In the genomic region with DNA sequence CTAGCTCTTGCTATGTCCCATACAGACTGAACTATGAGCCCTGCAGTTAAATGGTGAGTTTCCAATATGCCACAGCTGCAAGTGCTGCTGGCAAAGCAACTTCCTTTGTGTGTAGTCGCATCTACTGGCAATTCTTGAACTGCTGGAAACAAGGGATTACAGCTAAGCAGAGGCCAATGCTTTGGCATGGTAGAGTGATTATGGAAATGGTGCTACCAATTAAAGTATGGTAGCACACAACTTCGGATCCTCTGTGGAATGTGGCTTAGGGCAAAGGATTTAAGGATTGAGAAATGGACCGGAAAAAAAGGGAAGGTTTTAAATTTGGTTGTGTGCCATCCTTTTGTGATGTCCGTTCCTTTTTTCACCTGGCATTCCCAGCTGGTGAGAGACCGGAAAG, we compare ENCODE assay signal across 22 cellular contexts.
DNase-seq lines count a peak whose midpoint lies in the region; ATAC-seq and TF ChIP-seq lines count a peak whose summit lies in the region.
"Had no signal": no experiment of that assay in that cellular context is flagged by ENCODE, and none has a peak within 500 bp of the region (broad histone marks: within the 10 kb centered on the region; RNA-seq: fewer than 3 reads in every experiment).

No MANE protein-coding gene starts in this region.

- H3K4me2 ChIP-seq in IMR-90 (ENCODE audit: low read depth, low read length) (no peak overlapping the region), neural progenitor cell (peak overlapping the region; percentile 53)

- no peak for TF ChIP-seq POLR2A in IMR-90 (IDR thresholded peaks at IDR 0.05; ENCODE audit: low read depth, low read length)

- ATAC-seq in IMR-90 (ENCODE audit: low read depth) (no peak), GM18517 (IDR thresholded peaks at IDR 0.05; ENCODE audit: unreplicated experiment) (no peak)
- ATAC-seq in activated CD8-positive, alpha-beta T cell treated with anti-CD3 and anti-CD28 coated beads for 36 hours = no peak
- ATAC-seq: HCT116, T-cell had no signal

- H3K14ac ChIP-seq in IMR-90 (replicated peaks; ENCODE audit: low read depth, low read length) = no peak overlapping the region

- no peak overlapping the region for H3K4me3 Mint-ChIP-seq in neural progenitor cell
- H3K4me3 Mint-ChIP-seq in activated CD8-positive, alpha-beta T cell treated with anti-CD3 and anti-CD28 coated beads for 36 hours = no peak overlapping the region
- H3K4me3 Mint-ChIP-seq: CD14-positive monocyte; CD8-positive, alpha-beta memory T cell; IgD-negative memory B cell; T-cell had no signal

- dilution Hi-C loops in IMR-90 (cut with HindIII; ENCODE audit: low sequenced_read_pairs, unreplicated experiment) = no loop called here

- H3K36me3 ChIP-seq in IMR-90 (ENCODE audit: control insufficient read depth, insufficient read depth, low read length) (no peaks in the 10 kb centered on the region), neural progenitor cell (no peaks in the 10 kb centered on the region)
- no peaks in the 10 kb centered on the region for H3K36me3 ChIP-seq in effector memory CD4-positive, alpha-beta T cell (ENCODE audit: control insufficient read depth, insufficient read depth, low read length)
- H3K36me3 ChIP-seq: BE2C, SJSA1 had no signal

- H3K79me1 ChIP-seq in IMR-90 (ENCODE audit: low read depth in 1 of 2, low read length in 2 of 2) = no peaks in the 10 kb centered on the region

- no peak overlapping the region for H2BK120ac ChIP-seq in IMR-90 (ENCODE audit: low read depth, low read length)

- no peak overlapping the region for H2BK5ac ChIP-seq in IMR-90 (ENCODE audit: low read depth, low read length, poor library complexity, severe bottlenecking)

- intact Hi-C loops in IMR-90 (cut with micrococcal nuclease) = no loop called here
- intact Hi-C loops in activated CD8-positive, alpha-beta T cell treated with anti-CD3 and anti-CD28 coated beads for 36 hours (cut with micrococcal nuclease) = no loop called here

- H4K20me1 ChIP-seq in IMR-90 (ENCODE audit: insufficient read depth, low read length) (no peaks in the 10 kb centered on the region), neural progenitor cell (ENCODE audit: low read depth) (no peaks in the 10 kb centered on the region)

- no peak overlapping the region for H3K4ac ChIP-seq in IMR-90 (ENCODE audit: low read depth, low read length)

- H3K27me3 Mint-ChIP-seq in neural progenitor cell (ENCODE audit: insufficient read depth, low read depth) = no peaks in the 10 kb centered on the region
- H3K27me3 Mint-ChIP-seq in activated CD8-positive, alpha-beta T cell treated with anti-CD3 and anti-CD28 coated beads for 36 hours = no peaks in the 10 kb centered on the region
- H3K27me3 Mint-ChIP-seq: CD8-positive, alpha-beta memory T cell; T-cell had no signal

- H3K18ac ChIP-seq in IMR-90 (ENCODE audit: low read depth, low read length) = no peak overlapping the region

- no peak for TF ChIP-seq RAD21 in IMR-90 (IDR thresholded peaks at IDR 0.05; ENCODE audit: low read length)

- no peak overlapping the region for H2BK15ac ChIP-seq in IMR-90 (ENCODE audit: low read depth, low read length)

- no TSS peak for BruUV-seq in IMR-90 (replicated peaks; lab: Mats Ljungman, UMichigan)

- H3K23ac ChIP-seq in IMR-90 (ENCODE audit: low read depth, low read length) = no peak overlapping the region

- H3F3A ChIP-seq in neural progenitor cell (ENCODE audit: low read depth) = no peaks in the 10 kb centered on the region

- no peaks in the 10 kb centered on the region for H3K9me3 Mint-ChIP-seq in neural progenitor cell
- no peaks in the 10 kb centered on the region for H3K9me3 Mint-ChIP-seq in activated CD8-positive, alpha-beta T cell treated with anti-CD3 and anti-CD28 coated beads for 36 hours

- H2AK5ac ChIP-seq in IMR-90 (ENCODE audit: low read depth, low read length) = no peak overlapping the region; the same call in 1 of the 2 replicates

- no peak for TF ChIP-seq CTCF in IMR-90 (conservative IDR thresholded peaks at IDR 0.05; ENCODE audit: low read depth, low read length)
- no peak for TF ChIP-seq CTCF in neural progenitor cell (IDR thresholded peaks at IDR 0.05)
- no peak for TF ChIP-seq CTCF in activated CD8-positive, alpha-beta T cell treated with anti-CD3 and anti-CD28 coated beads for 36 hours (IDR thresholded peaks at IDR 0.05)

- peaks cover 9% of the 10 kb centered on the region for H3K9me1 ChIP-seq in IMR-90 (ENCODE audit: insufficient read depth, low read length)

- H3K79me2 ChIP-seq in neural progenitor cell (ENCODE audit: low read depth) = no peaks in the 10 kb centered on the region

- H4K8ac ChIP-seq in IMR-90 (ENCODE audit: low read depth in 2 of 2, low read length in 2 of 2) = no peak overlapping the region

- H3K27me3 ChIP-seq in IMR-90 (ENCODE audit: control insufficient read depth, insufficient read depth, low read length) = no peaks in the 10 kb centered on the region
- no peaks in the 10 kb centered on the region for H3K27me3 ChIP-seq in neural progenitor cell
- H3K27me3 ChIP-seq in effector memory CD4-positive, alpha-beta T cell (replicated peaks; ENCODE audit: control insufficient read depth, insufficient read depth, low read length, poor library complexity, severe bottlenecking) = no peaks in the 10 kb centered on the region
- H3K27me3 ChIP-seq: BE2C, SJSA1 had no signal

- no peak overlapping the region for H4K91ac ChIP-seq in IMR-90 (ENCODE audit: insufficient read depth, low read depth, low read length)

- H3K27ac Mint-ChIP-seq in neural progenitor cell = no peak overlapping the region
- H3K27ac Mint-ChIP-seq in activated CD8-positive, alpha-beta T cell treated with anti-CD3 and anti-CD28 coated beads for 36 hours = no peak overlapping the region
- H3K27ac Mint-ChIP-seq: CD14-positive monocyte; CD8-positive, alpha-beta memory T cell; IgD-negative memory B cell; T-cell had no signal

- no peak overlapping the region for H3K4me3 ChIP-seq in IMR-90 (ENCODE audit: insufficient read depth, low read depth, low read length)
- no peak overlapping the region for H3K4me3 ChIP-seq in neural progenitor cell
- no peak overlapping the region for H3K4me3 ChIP-seq in effector memory CD4-positive, alpha-beta T cell (ENCODE audit: insufficient read depth, low read depth, low read length, poor library complexity, severe bottlenecking)
- H3K4me3 ChIP-seq: SJSA1 had no signal

- no peak overlapping the region for H2AK9ac ChIP-seq in IMR-90 (replicated peaks; ENCODE audit: low read depth, low read length, poor library complexity)

- H2BK20ac ChIP-seq in IMR-90 (ENCODE audit: low read depth, low read length) = peak overlapping the region; percentile 11; the same call in 1 of the 2 replicates

- WGBS in IMR-90 (ENCODE audit: extremely low coverage in 2 of 2, insufficient read length in 1 of 2), 2 experiments = 86% methylated on average over 1 of the region's 5 CpGs; no CpG with 5 or more reads in 1 of the 2 experiments

- no peak overlapping the region for H3K56ac ChIP-seq in IMR-90 (ENCODE audit: extremely low read depth, insufficient read depth, low read length)

- H3K36me3 Mint-ChIP-seq in neural progenitor cell = no peaks in the 10 kb centered on the region
- no peaks in the 10 kb centered on the region for H3K36me3 Mint-ChIP-seq in activated CD8-positive, alpha-beta T cell treated with anti-CD3 and anti-CD28 coated beads for 36 hours (ENCODE audit: low read depth)
- H3K36me3 Mint-ChIP-seq: CD14-positive monocyte; CD8-positive, alpha-beta memory T cell; IgD-negative memory B cell; T-cell had no signal

- H3K4me1 Mint-ChIP-seq in neural progenitor cell = peaks cover 7% of the 10 kb centered on the region
- H3K4me1 Mint-ChIP-seq in activated CD8-positive, alpha-beta T cell treated with anti-CD3 and anti-CD28 coated beads for 36 hours (ENCODE audit: low read depth) = no peaks in the 10 kb centered on the region
- H3K4me1 Mint-ChIP-seq: CD14-positive monocyte; CD8-positive, alpha-beta memory T cell; IgD-negative memory B cell; T-cell had no signal

- H3K4me1 ChIP-seq in IMR-90 (ENCODE audit: control insufficient read depth, insufficient read depth, low read length) (peaks cover 6% of the 10 kb centered on the region), neural progenitor cell (peaks cover 27% of the 10 kb centered on the region)
- no peaks in the 10 kb centered on the region for H3K4me1 ChIP-seq in effector memory CD4-positive, alpha-beta T cell (ENCODE audit: control insufficient read depth, insufficient read depth, low read length, poor library complexity, severe bottlenecking)
- H3K4me1 ChIP-seq: BE2C had no signal

- H3K9ac ChIP-seq in IMR-90 (ENCODE audit: low read depth, low read length) (no peak overlapping the region), neural progenitor cell (no peak overlapping the region)

- in situ Hi-C loops in IMR-90 (cut with MboI; ENCODE audit: low sequenced_read_pairs) = no loop called here

- CTCF ChIA-PET in IMR-90 (lab: Yijun Ruan, JAX) = interaction anchor here (0.7 kb wide), 1 partner anchor 13 kb away, joined by 3 read pairs; no protein-coding TSS in a partner anchor
- CTCF ChIA-PET in activated CD8-positive, alpha-beta T cell treated with anti-CD3 and anti-CD28 coated beads for 36 hours (lab: Charles Lee) = no interaction called here

- H2AFZ ChIP-seq in IMR-90 (replicated peaks; ENCODE audit: low read length, poor library complexity) = no peak overlapping the region
- no peak overlapping the region for H2AFZ ChIP-seq in neural progenitor cell (replicated peaks)

- H3K9me3 ChIP-seq in IMR-90 (ENCODE audit: control insufficient read depth, insufficient read depth, low read length) (no peaks in the 10 kb centered on the region), neural progenitor cell (ENCODE audit: low read depth) (no peaks in the 10 kb centered on the region)
- no peaks in the 10 kb centered on the region for H3K9me3 ChIP-seq in effector memory CD4-positive, alpha-beta T cell (ENCODE audit: control insufficient read depth, low read length)
- H3K9me3 ChIP-seq: BE2C had no signal

- DNase-seq in D341Med (ENCODE audit: low spot score) (peak; percentile 32), IMR-90 (no peak), SHP77 treated with DMSO at 0.1 percent for 48 hours (lab: John Stamatoyannopoulos, UW) (peak; percentile 94), neural progenitor cell (ENCODE audit: low spot score) (peak; percentile 75), GM19238 (ENCODE audit: insufficient read length, low spot score) (no peak)
- DNase-seq in effector memory CD4-positive, alpha-beta T cell = no peak
- DNase-seq in activated CD8-positive, alpha-beta T cell treated with anti-CD3 and anti-CD28 coated beads for 36 hours = no peak
- DNase-seq: BE2C; CD8-positive, alpha-beta memory T cell; MV-4-11; NCI-H1105 treated with DMSO at 0.1 percent for 48 hours; NCI-H1694; NCI-H2029 treated with DMSO at 0.1 percent for 48 hours; NCI-H2171; NCI-H226; NCI-H510A; T-cell had no signal

- POLR2A ChIA-PET in IMR-90 (lab: Charles Lee; ENCODE audit: unreplicated experiment) = no interaction called here
- POLR2A ChIA-PET in activated CD8-positive, alpha-beta T cell treated with anti-CD3 and anti-CD28 coated beads for 36 hours (lab: Charles Lee) = no interaction called here

- no peak overlapping the region for H3K27ac ChIP-seq in IMR-90 (ENCODE audit: insufficient read depth, low read length)
- H3K27ac ChIP-seq in neural progenitor cell = peak overlapping the region; percentile 54
- H3K27ac ChIP-seq in effector memory CD4-positive, alpha-beta T cell (ENCODE audit: insufficient read depth, low read length, poor library complexity, severe bottlenecking) = no peak overlapping the region
- H3K27ac ChIP-seq: SJSA1 had no signal

- H4K5ac ChIP-seq in IMR-90 (ENCODE audit: low read depth, low read length) = no peak overlapping the region

TF ChIP-seq in IMR-90, 13 proteins besides CTCF, POLR2A, EP300 and RAD21 (continues in another document):
- TF ChIP-seq BHLHE40 (IDR thresholded peaks at IDR 0.05; ENCODE audit: low read depth, low read length) = no peak

Comparison
In these comparisons a context has a peak if more than half of its experiments do, and no peak if none do; other contexts are left out.
1. DNase-seq: peak in D341Med (single experiment), SHP77 treated with DMSO at 0.1 percent for 48 hours (single experiment) and neural progenitor cell (single experiment); none in IMR-90 (single experiment), effector memory CD4-positive, alpha-beta T cell (0 of 3), activated CD8-positive, alpha-beta T cell treated with anti-CD3 and anti-CD28 coated beads for 36 hours (single experiment) and GM19238 (single experiment).